Comparison of ENCODE assay signal across 1 cellular context in the genomic region with DNA sequence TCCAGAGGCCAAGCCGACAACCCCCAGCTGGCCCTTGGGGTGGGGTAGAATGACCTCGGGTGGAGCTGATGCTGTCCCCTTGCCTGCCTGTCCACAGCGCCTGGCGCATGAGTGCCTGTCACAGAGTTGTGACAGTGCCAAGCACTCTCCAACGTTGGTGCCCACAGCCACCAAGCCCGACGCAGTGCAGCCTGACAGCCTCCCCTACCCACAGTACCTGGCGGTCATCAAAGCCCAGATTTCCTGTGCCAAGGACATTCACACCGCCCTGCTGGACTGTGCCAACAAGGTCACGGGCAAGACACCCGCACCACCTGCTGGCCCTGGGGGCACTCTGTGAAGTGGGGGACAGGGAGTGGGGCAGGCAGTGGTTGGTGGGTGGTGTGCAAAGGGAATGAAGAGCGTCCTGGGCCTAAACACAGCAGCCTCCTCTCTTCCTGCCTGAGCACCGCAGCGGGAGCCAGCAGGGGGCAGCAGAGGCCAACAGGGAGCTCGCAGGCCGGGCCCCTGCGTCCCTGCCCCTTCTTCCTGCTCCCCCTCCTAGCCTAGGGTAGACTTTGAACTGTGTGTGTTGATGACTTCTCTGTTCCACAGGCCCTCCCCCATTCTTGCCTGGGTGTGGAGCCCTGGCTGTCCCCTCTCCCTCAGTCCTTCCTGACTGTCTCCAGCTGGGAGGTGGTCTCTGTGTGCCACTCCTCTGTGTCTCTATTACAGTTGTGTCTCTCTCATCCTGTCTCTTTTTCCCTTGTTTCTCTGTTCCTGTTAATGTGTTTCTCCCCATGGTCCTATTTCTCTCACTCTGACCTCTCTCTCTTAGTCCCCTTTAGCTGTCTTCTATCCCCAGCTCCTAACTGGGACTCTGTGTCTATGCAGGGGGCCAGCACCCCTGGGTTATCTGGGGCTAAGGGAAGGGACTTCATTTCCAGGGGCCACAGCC.
TF ChIP-seq lines count a peak whose summit lies in the region.

No MANE protein-coding gene starts in this region.

TF ChIP-seq in HEK293, 187 proteins besides CTCF, POLR2A, EP300 and RAD21 (continued from another document and continues in another):
- TF ChIP-seq ZNF23 (tag by site-specific recombination; IDR thresholded peaks at IDR 0.05; ENCODE audit: borderline replicate concordance), result no peak
- no peak for TF ChIP-seq ZFP3 (tag by site-specific recombination; IDR thresholded peaks at IDR 0.05; ENCODE audit: low read depth)
- no peak for TF ChIP-seq ZNF830 (tag by site-specific recombination; IDR thresholded peaks at IDR 0.05; ENCODE audit: low read depth)
- TF ChIP-seq SP3 (tag by site-specific recombination; IDR thresholded peaks at IDR 0.05), result peak; percentile 42; the same call in 1 of the 2 replicates
- TF ChIP-seq, protein P1, sequence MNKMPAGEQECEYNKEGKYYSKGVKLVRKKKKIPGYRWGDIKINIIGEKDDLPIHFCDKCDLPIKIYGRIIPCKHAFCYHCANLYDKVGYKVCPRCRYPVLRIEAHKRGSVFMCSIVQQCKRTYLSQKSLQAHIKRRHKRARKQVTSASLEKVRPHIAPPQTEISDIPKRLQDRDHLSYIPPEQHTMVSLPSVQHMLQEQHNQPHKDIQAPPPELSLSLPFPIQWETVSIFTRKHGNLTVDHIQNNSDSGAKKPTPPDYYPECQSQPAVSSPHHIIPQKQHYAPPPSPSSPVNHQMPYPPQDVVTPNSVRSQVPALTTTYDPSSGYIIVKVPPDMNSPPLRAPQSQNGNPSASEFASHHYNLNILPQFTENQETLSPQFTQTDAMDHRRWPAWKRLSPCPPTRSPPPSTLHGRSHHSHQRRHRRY (tag by site-specific recombination; IDR thresholded peaks at IDR 0.05), result no peak
- peak; percentile 86 for TF ChIP-seq ZNF660 (tag by site-specific recombination; IDR thresholded peaks at IDR 0.05)
- TF ChIP-seq MZF1 (tag by site-specific recombination; IDR thresholded peaks at IDR 0.05; ENCODE audit: borderline replicate concordance), result peak; percentile 56
- TF ChIP-seq IKZF3 (tag by site-specific recombination; IDR thresholded peaks at IDR 0.05), result peak; percentile 74
- no peak for TF ChIP-seq BCL11B (tag by site-specific recombination; IDR thresholded peaks at IDR 0.05; ENCODE audit: low read depth)
- TF ChIP-seq, protein P2, sequence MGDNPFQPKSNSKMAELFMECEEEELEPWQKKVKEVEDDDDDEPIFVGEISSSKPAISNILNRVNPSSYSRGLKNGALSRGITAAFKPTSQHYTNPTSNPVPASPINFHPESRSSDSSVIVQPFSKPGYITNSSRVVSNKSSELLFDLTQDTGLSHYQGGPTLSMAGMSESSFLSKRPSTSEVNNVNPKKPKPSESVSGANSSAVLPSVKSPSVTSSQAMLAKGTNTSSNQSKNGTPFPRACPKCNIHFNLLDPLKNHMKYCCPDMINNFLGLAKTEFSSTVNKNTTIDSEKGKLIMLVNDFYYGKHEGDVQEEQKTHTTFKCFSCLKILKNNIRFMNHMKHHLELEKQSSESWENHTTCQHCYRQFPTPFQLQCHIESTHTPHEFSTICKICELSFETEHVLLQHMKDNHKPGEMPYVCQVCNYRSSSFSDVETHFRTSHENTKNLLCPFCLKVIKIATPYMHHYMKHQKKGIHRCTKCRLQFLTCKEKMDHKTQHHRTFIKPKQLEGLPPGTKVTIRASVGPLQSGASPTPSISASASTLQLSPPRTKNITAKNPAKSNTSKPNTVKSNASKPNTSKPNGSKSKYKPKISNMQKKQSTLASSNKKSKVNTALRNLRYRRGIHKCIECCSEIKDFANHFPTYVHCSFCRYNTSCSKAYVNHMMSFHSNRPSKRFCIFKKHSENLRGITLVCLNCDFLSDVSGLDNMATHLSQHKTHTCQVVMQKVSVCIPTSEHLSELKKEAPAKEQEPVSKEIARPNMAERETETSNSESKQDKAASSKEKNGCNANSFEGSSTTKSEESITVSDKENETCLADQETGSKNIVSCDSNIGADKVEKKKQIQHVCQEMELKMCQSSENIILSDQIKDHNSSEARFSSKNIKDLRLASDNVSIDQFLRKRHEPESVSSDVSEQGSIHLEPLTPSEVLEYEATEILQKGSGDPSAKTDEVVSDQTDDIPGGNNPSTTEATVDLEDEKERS (tag by site-specific recombination; IDR thresholded peaks at IDR 0.05), result no peak
- TF ChIP-seq ZNF223 (tag by site-specific recombination; IDR thresholded peaks at IDR 0.05), result peak; percentile 90
- TF ChIP-seq SETDB1 (IDR thresholded peaks at IDR 0.05; ENCODE audit: insufficient read length, low read length), result no peak
- no peak for TF ChIP-seq ZNF701 (tag by site-specific recombination; IDR thresholded peaks at IDR 0.05)
- no peak for TF ChIP-seq ZNF658 (tag by site-specific recombination; IDR thresholded peaks at IDR 0.05)
- TF ChIP-seq ZNF777 (tag by site-specific recombination; IDR thresholded peaks at IDR 0.05; ENCODE audit: borderline replicate concordance), result no peak
- no peak for TF ChIP-seq ZSCAN23 (tag by site-specific recombination; IDR thresholded peaks at IDR 0.05)
- TF ChIP-seq, protein P3, sequence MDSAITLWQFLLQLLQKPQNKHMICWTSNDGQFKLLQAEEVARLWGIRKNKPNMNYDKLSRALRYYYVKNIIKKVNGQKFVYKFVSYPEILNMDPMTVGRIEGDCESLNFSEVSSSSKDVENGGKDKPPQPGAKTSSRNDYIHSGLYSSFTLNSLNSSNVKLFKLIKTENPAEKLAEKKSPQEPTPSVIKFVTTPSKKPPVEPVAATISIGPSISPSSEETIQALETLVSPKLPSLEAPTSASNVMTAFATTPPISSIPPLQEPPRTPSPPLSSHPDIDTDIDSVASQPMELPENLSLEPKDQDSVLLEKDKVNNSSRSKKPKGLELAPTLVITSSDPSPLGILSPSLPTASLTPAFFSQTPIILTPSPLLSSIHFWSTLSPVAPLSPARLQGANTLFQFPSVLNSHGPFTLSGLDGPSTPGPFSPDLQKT (IDR thresholded peaks at IDR 0.05; ENCODE audit: borderline replicate concordance, low read depth, low read length), result no peak
- TF ChIP-seq, protein P4, sequence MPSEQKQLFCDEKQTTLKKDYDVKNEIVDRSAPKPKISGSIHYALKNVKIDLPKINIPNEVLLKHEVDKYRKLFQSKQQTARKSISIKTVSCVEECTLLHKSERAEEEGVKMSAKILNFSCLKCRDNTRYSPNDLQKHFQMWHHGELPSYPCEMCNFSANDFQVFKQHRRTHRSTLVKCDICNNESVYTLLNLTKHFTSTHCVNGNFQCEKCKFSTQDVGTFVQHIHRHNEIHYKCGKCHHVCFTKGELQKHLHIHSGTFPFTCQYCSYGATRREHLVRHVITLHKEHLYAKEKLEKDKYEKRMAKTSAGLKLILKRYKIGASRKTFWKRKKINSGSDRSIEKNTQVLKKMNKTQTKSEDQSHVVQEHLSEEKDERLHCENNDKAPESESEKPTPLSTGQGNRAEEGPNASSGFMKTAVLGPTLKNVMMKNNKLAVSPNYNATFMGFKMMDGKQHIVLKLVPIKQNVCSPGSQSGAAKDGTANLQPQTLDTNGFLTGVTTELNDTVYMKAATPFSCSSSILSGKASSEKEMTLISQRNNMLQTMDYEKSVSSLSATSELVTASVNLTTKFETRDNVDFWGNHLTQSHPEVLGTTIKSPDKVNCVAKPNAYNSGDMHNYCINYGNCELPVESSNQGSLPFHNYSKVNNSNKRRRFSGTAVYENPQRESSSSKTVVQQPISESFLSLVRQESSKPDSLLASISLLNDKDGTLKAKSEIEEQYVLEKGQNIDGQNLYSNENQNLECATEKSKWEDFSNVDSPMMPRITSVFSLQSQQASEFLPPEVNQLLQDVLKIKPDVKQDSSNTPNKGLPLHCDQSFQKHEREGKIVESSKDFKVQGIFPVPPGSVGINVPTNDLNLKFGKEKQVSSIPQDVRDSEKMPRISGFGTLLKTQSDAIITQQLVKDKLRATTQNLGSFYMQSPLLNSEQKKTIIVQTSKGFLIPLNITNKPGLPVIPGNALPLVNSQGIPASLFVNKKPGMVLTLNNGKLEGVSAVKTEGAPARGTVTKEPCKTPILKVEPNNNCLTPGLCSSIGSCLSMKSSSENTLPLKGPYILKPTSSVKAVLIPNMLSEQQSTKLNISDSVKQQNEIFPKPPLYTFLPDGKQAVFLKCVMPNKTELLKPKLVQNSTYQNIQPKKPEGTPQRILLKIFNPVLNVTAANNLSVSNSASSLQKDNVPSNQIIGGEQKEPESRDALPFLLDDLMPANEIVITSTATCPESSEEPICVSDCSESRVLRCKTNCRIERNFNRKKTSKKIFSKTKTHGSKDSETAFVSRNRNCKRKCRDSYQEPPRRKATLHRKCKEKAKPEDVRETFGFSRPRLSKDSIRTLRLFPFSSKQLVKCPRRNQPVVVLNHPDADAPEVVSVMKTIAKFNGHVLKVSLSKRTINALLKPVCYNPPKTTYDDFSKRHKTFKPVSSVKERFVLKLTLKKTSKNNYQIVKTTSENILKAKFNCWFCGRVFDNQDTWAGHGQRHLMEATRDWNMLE (tag by site-specific recombination; conservative IDR thresholded peaks at IDR 0.05; ENCODE audit: low read depth), result no peak
- TF ChIP-seq, protein P5, sequence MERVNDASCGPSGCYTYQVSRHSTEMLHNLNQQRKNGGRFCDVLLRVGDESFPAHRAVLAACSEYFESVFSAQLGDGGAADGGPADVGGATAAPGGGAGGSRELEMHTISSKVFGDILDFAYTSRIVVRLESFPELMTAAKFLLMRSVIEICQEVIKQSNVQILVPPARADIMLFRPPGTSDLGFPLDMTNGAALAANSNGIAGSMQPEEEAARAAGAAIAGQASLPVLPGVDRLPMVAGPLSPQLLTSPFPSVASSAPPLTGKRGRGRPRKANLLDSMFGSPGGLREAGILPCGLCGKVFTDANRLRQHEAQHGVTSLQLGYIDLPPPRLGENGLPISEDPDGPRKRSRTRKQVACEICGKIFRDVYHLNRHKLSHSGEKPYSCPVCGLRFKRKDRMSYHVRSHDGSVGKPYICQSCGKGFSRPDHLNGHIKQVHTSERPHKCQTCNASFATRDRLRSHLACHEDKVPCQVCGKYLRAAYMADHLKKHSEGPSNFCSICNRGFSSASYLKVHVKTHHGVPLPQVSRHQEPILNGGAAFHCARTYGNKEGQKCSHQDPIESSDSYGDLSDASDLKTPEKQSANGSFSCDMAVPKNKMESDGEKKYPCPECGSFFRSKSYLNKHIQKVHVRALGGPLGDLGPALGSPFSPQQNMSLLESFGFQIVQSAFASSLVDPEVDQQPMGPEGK (tag by site-specific recombination; IDR thresholded peaks at IDR 0.05), result peak; percentile 95
- TF ChIP-seq, protein P6, sequence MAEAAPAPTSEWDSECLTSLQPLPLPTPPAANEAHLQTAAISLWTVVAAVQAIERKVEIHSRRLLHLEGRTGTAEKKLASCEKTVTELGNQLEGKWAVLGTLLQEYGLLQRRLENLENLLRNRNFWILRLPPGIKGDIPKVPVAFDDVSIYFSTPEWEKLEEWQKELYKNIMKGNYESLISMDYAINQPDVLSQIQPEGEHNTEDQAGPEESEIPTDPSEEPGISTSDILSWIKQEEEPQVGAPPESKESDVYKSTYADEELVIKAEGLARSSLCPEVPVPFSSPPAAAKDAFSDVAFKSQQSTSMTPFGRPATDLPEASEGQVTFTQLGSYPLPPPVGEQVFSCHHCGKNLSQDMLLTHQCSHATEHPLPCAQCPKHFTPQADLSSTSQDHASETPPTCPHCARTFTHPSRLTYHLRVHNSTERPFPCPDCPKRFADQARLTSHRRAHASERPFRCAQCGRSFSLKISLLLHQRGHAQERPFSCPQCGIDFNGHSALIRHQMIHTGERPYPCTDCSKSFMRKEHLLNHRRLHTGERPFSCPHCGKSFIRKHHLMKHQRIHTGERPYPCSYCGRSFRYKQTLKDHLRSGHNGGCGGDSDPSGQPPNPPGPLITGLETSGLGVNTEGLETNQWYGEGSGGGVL (tag by site-specific recombination; IDR thresholded peaks at IDR 0.05), result peak; percentile 52
- TF ChIP-seq ZEB2 (tag by site-specific recombination; IDR thresholded peaks at IDR 0.05), result peak; percentile 78
- no peak for TF ChIP-seq ZNF175 (tag by site-specific recombination; IDR thresholded peaks at IDR 0.05)
- TF ChIP-seq ZNF121 (tag by site-specific recombination; IDR thresholded peaks at IDR 0.05), result peak; percentile 76
- TF ChIP-seq MYNN (tag by site-specific recombination; IDR thresholded peaks at IDR 0.05; ENCODE audit: borderline replicate concordance), result no peak
- TF ChIP-seq, protein P7, sequence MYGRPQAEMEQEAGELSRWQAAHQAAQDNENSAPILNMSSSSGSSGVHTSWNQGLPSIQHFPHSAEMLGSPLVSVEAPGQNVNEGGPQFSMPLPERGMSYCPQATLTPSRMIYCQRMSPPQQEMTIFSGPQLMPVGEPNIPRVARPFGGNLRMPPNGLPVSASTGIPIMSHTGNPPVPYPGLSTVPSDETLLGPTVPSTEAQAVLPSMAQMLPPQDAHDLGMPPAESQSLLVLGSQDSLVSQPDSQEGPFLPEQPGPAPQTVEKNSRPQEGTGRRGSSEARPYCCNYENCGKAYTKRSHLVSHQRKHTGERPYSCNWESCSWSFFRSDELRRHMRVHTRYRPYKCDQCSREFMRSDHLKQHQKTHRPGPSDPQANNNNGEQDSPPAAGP (tag by site-specific recombination; IDR thresholded peaks at IDR 0.05), result peak; percentile 84
- TF ChIP-seq ZNF747 (tag by site-specific recombination; IDR thresholded peaks at IDR 0.05), result no peak
- TF ChIP-seq ZNF654 (tag by site-specific recombination; IDR thresholded peaks at IDR 0.05; ENCODE audit: low read depth), result peak; percentile 97
- no peak for TF ChIP-seq ZNF214 (tag by site-specific recombination; IDR thresholded peaks at IDR 0.05; ENCODE audit: borderline replicate concordance)
- no peak for TF ChIP-seq ZNF423 (tag by site-specific recombination; IDR thresholded peaks at IDR 0.05)
- TF ChIP-seq ZFP69B (tag by site-specific recombination; IDR thresholded peaks at IDR 0.05), result peak; percentile 75
- TF ChIP-seq ZNF529 (tag by site-specific recombination; IDR thresholded peaks at IDR 0.05; ENCODE audit: insufficient replicate concordance), result no peak
- TF ChIP-seq ZNF785 (tag by site-specific recombination; IDR thresholded peaks at IDR 0.05), result 0 out of 2 replicates have a peak, but pooled peaks have one; percentile 20
- TF ChIP-seq, protein P8, sequence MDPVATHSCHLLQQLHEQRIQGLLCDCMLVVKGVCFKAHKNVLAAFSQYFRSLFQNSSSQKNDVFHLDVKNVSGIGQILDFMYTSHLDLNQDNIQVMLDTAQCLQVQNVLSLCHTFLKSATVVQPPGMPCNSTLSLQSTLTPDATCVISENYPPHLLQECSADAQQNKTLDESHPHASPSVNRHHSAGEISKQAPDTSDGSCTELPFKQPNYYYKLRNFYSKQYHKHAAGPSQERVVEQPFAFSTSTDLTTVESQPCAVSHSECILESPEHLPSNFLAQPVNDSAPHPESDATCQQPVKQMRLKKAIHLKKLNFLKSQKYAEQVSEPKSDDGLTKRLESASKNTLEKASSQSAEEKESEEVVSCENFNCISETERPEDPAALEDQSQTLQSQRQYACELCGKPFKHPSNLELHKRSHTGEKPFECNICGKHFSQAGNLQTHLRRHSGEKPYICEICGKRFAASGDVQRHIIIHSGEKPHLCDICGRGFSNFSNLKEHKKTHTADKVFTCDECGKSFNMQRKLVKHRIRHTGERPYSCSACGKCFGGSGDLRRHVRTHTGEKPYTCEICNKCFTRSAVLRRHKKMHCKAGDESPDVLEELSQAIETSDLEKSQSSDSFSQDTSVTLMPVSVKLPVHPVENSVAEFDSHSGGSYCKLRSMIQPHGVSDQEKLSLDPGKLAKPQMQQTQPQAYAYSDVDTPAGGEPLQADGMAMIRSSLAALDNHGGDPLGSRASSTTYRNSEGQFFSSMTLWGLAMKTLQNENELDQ (tag by site-specific recombination; IDR thresholded peaks at IDR 0.05; ENCODE audit: low read depth), result no peak
- TF ChIP-seq GLI4 (tag by site-specific recombination; IDR thresholded peaks at IDR 0.05), result no peak
- no peak for TF ChIP-seq ZBTB21 (tag by site-specific recombination; IDR thresholded peaks at IDR 0.05)
